In the genomic region with DNA sequence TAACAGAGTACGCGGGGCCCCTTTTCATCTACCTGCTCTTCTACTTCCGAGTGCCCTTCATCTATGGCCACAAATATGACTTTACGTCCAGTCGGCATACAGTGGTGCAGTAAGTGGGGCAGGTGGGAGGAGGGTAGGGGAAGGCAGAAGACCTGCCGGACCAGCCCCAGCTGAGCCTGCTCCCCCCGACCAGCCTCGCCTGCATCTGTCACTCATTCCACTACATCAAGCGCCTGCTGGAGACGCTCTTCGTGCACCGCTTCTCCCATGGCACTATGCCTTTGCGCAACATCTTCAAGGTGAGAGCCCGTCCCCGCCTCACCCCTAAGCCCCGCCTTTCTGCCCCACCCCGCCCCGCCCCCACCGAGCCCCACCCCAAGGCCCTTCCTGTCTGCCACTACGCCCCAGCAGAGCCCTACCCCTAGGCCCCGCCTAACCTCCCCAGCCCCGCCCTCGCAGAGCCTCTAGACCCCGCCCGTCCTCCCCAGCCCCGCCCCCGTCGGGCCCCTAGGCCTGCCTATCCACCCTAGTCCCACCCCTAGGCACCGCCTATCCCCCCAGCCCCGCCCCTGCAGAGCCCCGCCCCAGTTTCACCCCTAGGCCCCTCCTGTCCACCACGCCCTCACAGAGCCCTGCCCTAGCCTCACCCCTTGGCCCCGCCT, we compare ENCODE assay signal across 8 cellular contexts. TPM values are rescaled to one million over a fixed set of nuclear protein-coding genes. Genes with fewer than 3 reads are reported as not detected.
DNase-seq lines count a peak whose midpoint lies in the region; ATAC-seq lines count a peak whose summit lies in the region.

No MANE protein-coding gene starts in this region.

- peaks cover 35% of the 10 kb centered on the region for H3K4me1 Mint-ChIP-seq in stimulated activated naive CD8-positive, alpha-beta T cell treated with anti-CD3 and anti-CD28 coated beads, Interleukin-15, Interleukin-2, amounts not matched to agents 100 ng/mL and 50 ng/mL, for 24 hours (ENCODE audit: low read depth)

- peaks cover 1% of the 10 kb centered on the region for H3K36me3 ChIP-seq in H7 (replicated peaks; ENCODE audit: control insufficient read depth, insufficient read depth, low read length)

- H3K4me1 ChIP-seq in right cardiac atrium (ENCODE audit: control insufficient read depth, insufficient read depth, low read length), result peaks cover 14% of the 10 kb centered on the region

- no peaks in the 10 kb centered on the region for H3K27me3 Mint-ChIP-seq in stimulated activated naive CD8-positive, alpha-beta T cell treated with anti-CD3 and anti-CD28 coated beads, Interleukin-15, Interleukin-2, amounts not matched to agents 100 ng/mL and 50 ng/mL, for 24 hours

- peaks cover 4% of the 10 kb centered on the region for H3K36me3 Mint-ChIP-seq in stimulated activated naive CD8-positive, alpha-beta T cell treated with anti-CD3 and anti-CD28 coated beads, Interleukin-15, Interleukin-2, amounts not matched to agents 100 ng/mL and 50 ng/mL, for 24 hours (ENCODE audit: low read depth)

- DNase-seq in A172 (ENCODE audit: low spot score) (peak; percentile 24), H7 (peak; percentile 99), right cardiac atrium (peak in 2 of 3 donors; percentile 57 to 82), DMS153 treated with DMSO at 0.1 percent for 48 hours (lab: John Stamatoyannopoulos, UW; ENCODE audit: unreplicated experiment) (no peak), occipital lobe (lab: John Stamatoyannopoulos, UW) (no peak)
- peak; percentile 42 for DNase-seq in activated CD4-positive, alpha-beta T cell treated with anti-CD3 and anti-CD28 coated beads, Interleukin-2, amount 50 U/mL, for 1 hour

- intact Hi-C loops in right cardiac atrium (cut with DNase I), result no loop called here

- H3K4me3 Mint-ChIP-seq in stimulated activated naive CD8-positive, alpha-beta T cell treated with anti-CD3 and anti-CD28 coated beads, Interleukin-15, Interleukin-2, amounts not matched to agents 100 ng/mL and 50 ng/mL, for 24 hours, result no peak overlapping the region

- H3K27me3 ChIP-seq in H7 (ENCODE audit: control insufficient read depth, insufficient read depth, low read length) (no peaks in the 10 kb centered on the region), right cardiac atrium (ENCODE audit: control insufficient read depth, insufficient read depth) (no peaks in the 10 kb centered on the region)

- H3K4me3 ChIP-seq in H7 (ENCODE audit: insufficient read depth, low read depth, low read length) (no peak overlapping the region), right cardiac atrium (ENCODE audit: low read length) (no peak overlapping the region)

- WGBS in right cardiac atrium, result 67% methylated on average over 33 of the region's 33 CpGs

- ATAC-seq in right cardiac atrium (peak in 1 of 2 donors; percentile 37), HG03039 (IDR thresholded peaks at IDR 0.05; ENCODE audit: unreplicated experiment) (no peak)

- H3K9me3 Mint-ChIP-seq in stimulated activated naive CD8-positive, alpha-beta T cell treated with anti-CD3 and anti-CD28 coated beads, Interleukin-15, Interleukin-2, amounts not matched to agents 100 ng/mL and 50 ng/mL, for 24 hours, result no peaks in the 10 kb centered on the region

- H3K27ac ChIP-seq in right cardiac atrium (ENCODE audit: low read length), result no peak overlapping the region

- no peaks in the 10 kb centered on the region for H3K9me3 ChIP-seq in right cardiac atrium (ENCODE audit: control insufficient read depth, low read length)

- peak overlapping the region; percentile 45 for H3K27ac Mint-ChIP-seq in stimulated activated naive CD8-positive, alpha-beta T cell treated with anti-CD3 and anti-CD28 coated beads, Interleukin-15, Interleukin-2, amounts not matched to agents 100 ng/mL and 50 ng/mL, for 24 hours

RNA-seq across cellular contexts. Expression of gene NDUFB7, which starts 7.7 kb away (rescaled TPM):
- total RNA-seq in A172 (2014; rRNA removed; shearing (Covaris generic)), result 340 and 446 TPM in 2 replicates
- total RNA-seq in H7 (2014; rRNA removed; shearing (Covaris generic)), result 332 and 343 TPM in 2 replicates
- 100 to 1,000 TPM; 352 to 481 (median 400) TPM for total RNA-seq in right cardiac atrium
- polyA plus RNA-seq in right cardiac atrium, result 1,159 TPM
- 102 TPM for total RNA-seq in occipital lobe

RNA-seq across cellular contexts. Expression of gene CLEC17A, which starts 18.8 kb away (rescaled TPM):
- total RNA-seq in A172 (2014; rRNA removed; shearing (Covaris generic)), result not detected in 2 replicates
- not detected in 2 replicates for total RNA-seq in H7 (2014; rRNA removed; shearing (Covaris generic))
- total RNA-seq in right cardiac atrium (not detected), occipital lobe (0.31 TPM)
- polyA plus RNA-seq in right cardiac atrium, result not detected

RNA-seq across cellular contexts. Expression of gene TECR, which starts 34.7 kb away (rescaled TPM):
- total RNA-seq in A172 (2014; rRNA removed; shearing (Covaris generic)), result 69.6 and 81.8 TPM in 2 replicates
- 88.2 and 99.4 TPM in 2 replicates for total RNA-seq in H7 (2014; rRNA removed; shearing (Covaris generic))
- total RNA-seq in right cardiac atrium (100 to 1,000 TPM in 1 of 4 donors, 10 to 100 TPM in 3; 92.3 to 116 (median 96.8) TPM), occipital lobe (12.8 TPM)
- 102 TPM for polyA plus RNA-seq in right cardiac atrium

RNA-seq across cellular contexts. Expression of gene DNAJB1, which starts 45.9 kb away (rescaled TPM):
- 216 and 229 TPM in 2 replicates for total RNA-seq in A172 (2014; rRNA removed; shearing (Covaris generic))
- total RNA-seq in H7 (2014; rRNA removed; shearing (Covaris generic)), result 44.6 and 46.9 TPM in 2 replicates
- total RNA-seq in right cardiac atrium, result 10 to 100 TPM; 46.7 to 69.5 (median 61.4) TPM
- 50.6 TPM for polyA plus RNA-seq in right cardiac atrium
- total RNA-seq in occipital lobe, result 33.5 TPM

Comparison
In these comparisons a context has a peak if more than half of its experiments do, and no peak if none do; other contexts are left out.
1. DNase-seq: peak in A172 (single experiment), H7 (single experiment), activated CD4-positive, alpha-beta T cell treated with anti-CD3 and anti-CD28 coated beads, Interleukin-2, amount 50 U/mL, for 1 hour (single experiment) and right cardiac atrium (2 of 3); none in DMS153 treated with DMSO at 0.1 percent for 48 hours (single experiment) and occipital lobe (single experiment).